ENCODE assay signal across 10 cellular contexts in genomic region chr2:171432206-171432968, GRCh38. TPM values are rescaled to one million over a fixed set of nuclear protein-coding genes. Genes with fewer than 3 reads are reported as not detected.
DNase-seq lines count a peak whose midpoint lies in the region; ATAC-seq and TF ChIP-seq lines count a peak whose summit lies in the region.
"Had no signal": no experiment of that assay in that cellular context is flagged by ENCODE, and none has a peak within 500 bp of the region (broad histone marks: within the 10 kb centered on the region; RNA-seq: fewer than 3 reads in every experiment).

No MANE protein-coding gene starts in this region.

- no peak overlapping the region for H2AFZ ChIP-seq in mammary epithelial cell (ENCODE audit: low read depth, low read length)

- peak overlapping the region; percentile 85 for H3K4me2 ChIP-seq in mammary epithelial cell (ENCODE audit: insufficient read depth, low read depth, low read length)

- H3K27ac Mint-ChIP-seq in nephron progenitor cell = no peak overlapping the region

- peak overlapping the region; percentile 91 for H3K4me3 Mint-ChIP-seq in nephron progenitor cell

- ATAC-seq in GM19397 (IDR thresholded peaks at IDR 0.05; ENCODE audit: unreplicated experiment) (no peak), HG03460 (IDR thresholded peaks at IDR 0.05; ENCODE audit: unreplicated experiment) (no peak)

- peak overlapping the region; percentile 69; the same call in 1 of the 2 replicates for H3K9ac ChIP-seq in ES-I3 (ENCODE audit: low read depth, low read length)
- H3K9ac ChIP-seq in mammary epithelial cell (ENCODE audit: insufficient read depth, low read length) = peak overlapping the region; percentile 98

- peaks cover 3% of the 10 kb centered on the region for H3K27me3 Mint-ChIP-seq in nephron progenitor cell (ENCODE audit: low read depth, poor library complexity)
- H3K27me3 Mint-ChIP-seq: dendritic cell treated with granulocyte-macrophage colony-stimulating factor and Interleukin-4, amounts not matched to agents 40 ng/mL and 50 ng/mL, for 4 days had no signal

- dilution Hi-C loops in mammary epithelial cell (cut with HindIII; ENCODE audit: low sequenced_read_pairs) = no loop called here

- H4K20me1 ChIP-seq in mammary epithelial cell (ENCODE audit: insufficient read depth, low read length) = no peaks in the 10 kb centered on the region

- peaks cover 8% of the 10 kb centered on the region for H3K9me3 Mint-ChIP-seq in nephron progenitor cell

- H3K4me1 Mint-ChIP-seq in nephron progenitor cell = peaks cover 54% of the 10 kb centered on the region

- peaks cover 66% of the 10 kb centered on the region for H3K79me2 ChIP-seq in mammary epithelial cell (ENCODE audit: insufficient read depth, low read length)

- BruUV-seq in mammary epithelial cell (replicated peaks; lab: Mats Ljungman, UMichigan) = no TSS peak

- intact Hi-C loops in mammary epithelial cell (cut with micrococcal nuclease) = loop anchor here (5.0 to 10.0 kb wide), 5 partner anchors 92 to 505 kb away; partner anchors contain the start of genes CYBRD1, GORASP2 and TLK1

- WGBS in mammary epithelial cell (ENCODE audit: low coverage, missing lambda C conversion rate) = 89% methylated on average over 4 of the region's 4 CpGs

- in situ Hi-C loops in mammary epithelial cell (cut with MboI; ENCODE audit: low sequenced_read_pairs in 2 of 2) = no loop called here

- DNase-seq in MG63 = no peak
- no peak for DNase-seq in mammary epithelial cell
- DNase-seq in nephron progenitor cell = no peak
- DNase-seq in HK-2 (ENCODE audit: unreplicated experiment) = no peak
- DNase-seq in NCI-H1105 treated with DMSO at 0.1 percent for 48 hours (lab: John Stamatoyannopoulos, UW) = no peak

- peaks cover 13% of the 10 kb centered on the region for H3K36me3 ChIP-seq in ES-I3 (ENCODE audit: insufficient read depth, low read length)
- H3K36me3 ChIP-seq in MG63 = peaks cover 18% of the 10 kb centered on the region
- H3K36me3 ChIP-seq in mammary epithelial cell (ENCODE audit: insufficient read depth, low read length) = no peaks in the 10 kb centered on the region

- H3K27ac ChIP-seq in mammary epithelial cell (ENCODE audit: insufficient read depth, low read depth, low read length) = peak overlapping the region; percentile 92

- peaks cover 31% of the 10 kb centered on the region for H3K36me3 Mint-ChIP-seq in nephron progenitor cell (ENCODE audit: low read depth)

- H3K4me3 ChIP-seq in MG63 (peak overlapping the region; percentile 75), mammary epithelial cell (replicated peaks in 1 of 3; ENCODE audit: insufficient read depth in 1 of 3, low read depth in 2 of 3, low read length in 3 of 3) (peak overlapping the region; percentile 73 to 97 (median 88))

- peaks cover 8% of the 10 kb centered on the region for H3K9me3 ChIP-seq in ES-I3 (ENCODE audit: control insufficient read depth, insufficient read depth, low read length)
- H3K9me3 ChIP-seq in MG63 = peaks cover 18% of the 10 kb centered on the region
- peaks cover 6% of the 10 kb centered on the region for H3K9me3 ChIP-seq in mammary epithelial cell (replicated peaks; ENCODE audit: insufficient read depth, low read length)
- H3K9me3 ChIP-seq: mucosa of descending colon had no signal

- H3K4me1 ChIP-seq in ES-I3 (ENCODE audit: insufficient read depth, low read length) (peaks cover 6% of the 10 kb centered on the region), mammary epithelial cell (ENCODE audit: insufficient read depth, low read length) (peaks cover 28% of the 10 kb centered on the region)

- no peak for TF ChIP-seq CTCF in mammary epithelial cell (conservative IDR thresholded peaks at IDR 0.05 in 1 of 2, IDR thresholded peaks at IDR 0.05 in 1 of 2; ENCODE audit: extremely low read depth in 1 of 2, insufficient read depth in 1 of 2, low read depth in 1 of 2, low read length in 2 of 2)
- TF ChIP-seq CTCF in nephron progenitor cell (IDR thresholded peaks at IDR 0.05) = no peak

- H3K27me3 ChIP-seq in MG63 (no peaks in the 10 kb centered on the region), mammary epithelial cell (ENCODE audit: insufficient read depth, low read length) (no peaks in the 10 kb centered on the region)

- CTCF ChIA-PET in mammary epithelial cell (lab: Charles Lee; ENCODE audit: low non-redundant PET) = no interaction called here

RNA-seq across cellular contexts. Expression of gene METTL8, which starts 1.4 kb away (rescaled TPM):
- 31.5 and 72.9 TPM in 2 replicates for total RNA-seq in MG63 (2014; rRNA removed; shearing (Covaris generic); ENCODE audit: low replicate concordance)
- total RNA-seq in mammary epithelial cell = 10 to 100 TPM; 49.7 to 57.0 TPM
- polyA plus RNA-seq in mammary epithelial cell = 24.8 TPM
- polyA minus RNA-seq in mammary epithelial cell = 82.4 TPM

RNA-seq across cellular contexts. Expression of gene DCAF17, which starts 1.6 kb away (rescaled TPM):
- 13.8 and 29.8 TPM in 2 replicates for total RNA-seq in MG63 (2014; rRNA removed; shearing (Covaris generic); ENCODE audit: low replicate concordance)
- 10 to 100 TPM; 22.8 to 25.2 TPM for total RNA-seq in mammary epithelial cell
- polyA plus RNA-seq in mammary epithelial cell = 7.2 TPM
- polyA minus RNA-seq in mammary epithelial cell = 6.8 TPM
